Comparison of ENCODE assay signal across 9 cellular contexts in the genomic region with DNA sequence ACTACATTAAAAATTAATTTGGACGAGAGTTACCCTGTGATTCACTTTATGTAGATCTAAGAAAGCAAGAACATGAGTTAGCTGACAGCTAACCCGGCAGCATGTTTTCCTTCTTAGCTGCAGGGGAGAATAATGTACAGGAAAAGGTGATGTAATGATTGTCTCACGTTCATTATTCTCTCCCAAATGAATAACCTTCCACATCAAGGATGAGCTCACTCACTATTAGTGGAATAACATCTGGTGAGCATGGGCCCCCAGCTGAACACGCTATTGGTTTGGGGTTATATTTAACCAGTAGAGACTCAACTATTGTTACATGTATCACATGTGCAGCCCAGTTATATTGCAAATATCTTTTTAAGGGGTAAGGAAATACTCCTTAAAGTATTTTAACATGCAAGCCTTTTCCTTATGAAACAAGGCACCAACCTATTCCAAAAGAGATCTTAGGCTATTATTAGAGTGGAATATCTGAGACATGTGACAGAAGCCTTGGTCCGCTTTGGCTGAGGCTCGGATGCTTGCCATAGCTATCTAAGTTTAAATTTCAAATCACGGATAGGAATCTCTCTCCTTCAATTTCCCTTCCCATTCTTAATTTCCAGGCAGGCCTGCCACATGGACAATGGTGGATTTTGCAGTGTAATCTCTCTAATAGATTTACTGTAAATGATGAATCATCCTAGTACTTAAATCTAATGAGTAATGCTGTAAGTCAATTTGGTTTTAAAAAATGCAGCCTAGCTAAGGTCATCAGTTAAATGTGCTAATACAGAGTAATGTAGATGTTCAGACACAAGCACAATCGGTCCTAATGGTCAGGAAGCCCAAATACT.
DNase-seq lines count a peak whose midpoint lies in the region; ATAC-seq and TF ChIP-seq lines count a peak whose summit lies in the region.
"Had no signal": no experiment of that assay in that cellular context is flagged by ENCODE, and none has a peak within 500 bp of the region (broad histone marks: within the 10 kb centered on the region; RNA-seq: fewer than 3 reads in every experiment).

No MANE protein-coding gene starts in this region.

- ATAC-seq in right lobe of liver (no peak), GM19023 (IDR thresholded peaks at IDR 0.05; ENCODE audit: unreplicated experiment) (no peak)
- ATAC-seq: T-cell had no signal

- no peak for TF ChIP-seq POLR2A in right lobe of liver (IDR thresholded peaks at IDR 0.05)

- H3K9ac ChIP-seq in smooth muscle cell (ENCODE audit: low read depth): peak overlapping the region; percentile 93

- no peak for TF ChIP-seq CTCF in smooth muscle cell (IDR thresholded peaks at IDR 0.05; ENCODE audit: borderline replicate concordance, insufficient read depth, poor library complexity, severe bottlenecking)
- no peak for TF ChIP-seq CTCF in right lobe of liver (IDR thresholded peaks at IDR 0.05)

- H3F3A ChIP-seq in smooth muscle cell (ENCODE audit: low read depth): peaks cover 7% of the 10 kb centered on the region

- H3K4me3 ChIP-seq in smooth muscle cell: no peak overlapping the region
- H3K4me3 ChIP-seq in right lobe of liver: no peak overlapping the region
- H3K4me3 ChIP-seq: coronary artery had no signal

- H3K27ac ChIP-seq in smooth muscle cell (ENCODE audit: low read depth): peak overlapping the region; percentile 100
- no peak overlapping the region for H3K27ac ChIP-seq in right lobe of liver
- H3K27ac ChIP-seq: coronary artery had no signal

- H3K4me1 ChIP-seq in smooth muscle cell (ENCODE audit: low read depth): peaks cover 16% of the 10 kb centered on the region
- H3K4me1 ChIP-seq in right lobe of liver: no peaks in the 10 kb centered on the region

- H3K9me3 ChIP-seq in smooth muscle cell (replicated peaks; ENCODE audit: low read depth): no peaks in the 10 kb centered on the region
- no peaks in the 10 kb centered on the region for H3K9me3 ChIP-seq in right lobe of liver

- peak overlapping the region; percentile 79 for H3K4me2 ChIP-seq in smooth muscle cell

- H3K27me3 ChIP-seq in smooth muscle cell (ENCODE audit: low read depth): no peaks in the 10 kb centered on the region
- no peaks in the 10 kb centered on the region for H3K27me3 ChIP-seq in right lobe of liver

- intact Hi-C loops in right lobe of liver (cut with DNase I): no loop called here

- H4K20me1 ChIP-seq in smooth muscle cell (ENCODE audit: low read depth): no peaks in the 10 kb centered on the region

- no peak overlapping the region for H2AFZ ChIP-seq in smooth muscle cell (ENCODE audit: low read depth)

- DNase-seq in H4 (ENCODE audit: low spot score) (peak; percentile 53), SW480 (ENCODE audit: low spot score) (peak; percentile 16), glomerular visceral epithelial cell (ENCODE audit: extremely low spot score) (peak; percentile 83), smooth muscle cell (lab: John Stamatoyannopoulos, UW; ENCODE audit: unreplicated experiment) (no peak), NCI-H128 (lab: John Stamatoyannopoulos, UW; ENCODE audit: unreplicated experiment) (no peak), right lobe of liver (no peak)
- DNase-seq: T-cell had no signal

- WGBS in smooth muscle cell (ENCODE audit: low lambda C conversion rate): 22% methylated on average over 8 of the region's 8 CpGs
- 62% methylated on average over 8 of the region's 8 CpGs for WGBS in right lobe of liver (ENCODE audit: insufficient coverage, low coverage, low lambda C conversion rate, missing lambda C conversion rate)

- H3K36me3 ChIP-seq in smooth muscle cell (ENCODE audit: low read depth) (no peaks in the 10 kb centered on the region), right lobe of liver (no peaks in the 10 kb centered on the region)

- no peaks in the 10 kb centered on the region for H3K79me2 ChIP-seq in smooth muscle cell (ENCODE audit: low read depth)

Comparison
In these comparisons a context has a peak if more than half of its experiments do, and no peak if none do; other contexts are left out.
1. DNase-seq: peak in H4 (single experiment), SW480 (single experiment) and glomerular visceral epithelial cell (single experiment); none in smooth muscle cell (single experiment), NCI-H128 (single experiment) and right lobe of liver (0 of 3).